ENCODE assay signal across 15 cellular contexts in genomic region chr15:63288342-63288741, GRCh38. TPM values are rescaled to one million over a fixed set of nuclear protein-coding genes. Genes with fewer than 3 reads are reported as not detected.
A peak's percentile ranks its signal among the peaks of the same experiment; 100 is the strongest.
DNase-seq lines count a peak whose midpoint lies in the region; ATAC-seq and TF ChIP-seq lines count a peak whose summit lies in the region.
"Had no signal": no experiment of that assay in that cellular context is flagged by ENCODE, and none has a peak within 500 bp of the region (broad histone marks: within the 10 kb centered on the region; RNA-seq: fewer than 3 reads in every experiment).

No MANE protein-coding gene starts in this region.

- DNase-seq in NCI-H2171 treated with DMSO at 0.1 percent for 48 hours (lab: John Stamatoyannopoulos, UW) (peak; percentile 32), NCI-H2171 (lab: John Stamatoyannopoulos, UW) (no peak), SK-MEL-5 (ENCODE audit: low read depth, low spot score) (peak; percentile 43), chondrocyte (ENCODE audit: low spot score) (no peak), sciatic nerve (ENCODE audit: low spot score) (no peak), NCI-H774 (lab: John Stamatoyannopoulos, UW) (no peak)
- no peak for DNase-seq in activated CD8-positive, alpha-beta T cell treated with anti-CD3 and anti-CD28 coated beads for 36 hours
- DNase-seq: activated CD4-positive, CD25-positive, alpha-beta regulatory T cell; activated CD8-positive, alpha-beta memory T cell treated with anti-CD3 and anti-CD28 coated beads for 24 hours; activated effector memory CD4-positive, alpha-beta T cell treated with Interleukin-2 at 50 U/mL for 16 hours; DMS79; lower lobe of right lung had no signal

- peaks cover 44% of the 10 kb centered on the region for H3K4me1 Mint-ChIP-seq in chondrocyte (ENCODE audit: low read depth)
- H3K4me1 Mint-ChIP-seq in activated CD8-positive, alpha-beta T cell treated with anti-CD3 and anti-CD28 coated beads for 36 hours (ENCODE audit: low read depth): peaks cover 9% of the 10 kb centered on the region

- peak overlapping the region; percentile 24 for H3K27ac Mint-ChIP-seq in chondrocyte (ENCODE audit: unreplicated experiment)
- no peak overlapping the region for H3K27ac Mint-ChIP-seq in activated CD8-positive, alpha-beta T cell treated with anti-CD3 and anti-CD28 coated beads for 36 hours
- H3K27ac Mint-ChIP-seq: stimulated activated effector memory CD8-positive, alpha-beta T cell treated with anti-CD3 and anti-CD28 coated beads, Interleukin-12 subunit alpha, Interleukin-12 subunit beta, amount 100 ng/mL, for 72 hours had no signal

- H3K27me3 Mint-ChIP-seq in chondrocyte (ENCODE audit: low read depth): no peaks in the 10 kb centered on the region
- no peaks in the 10 kb centered on the region for H3K27me3 Mint-ChIP-seq in activated CD8-positive, alpha-beta T cell treated with anti-CD3 and anti-CD28 coated beads for 36 hours
- H3K27me3 Mint-ChIP-seq: naive B cell had no signal

- TF ChIP-seq CTCF in chondrocyte (IDR thresholded peaks at IDR 0.05): no peak
- no peak for TF ChIP-seq CTCF in activated CD8-positive, alpha-beta T cell treated with anti-CD3 and anti-CD28 coated beads for 36 hours (IDR thresholded peaks at IDR 0.05)

- no peak overlapping the region for H3K4me3 Mint-ChIP-seq in chondrocyte (ENCODE audit: unreplicated experiment)
- no peak overlapping the region for H3K4me3 Mint-ChIP-seq in activated CD8-positive, alpha-beta T cell treated with anti-CD3 and anti-CD28 coated beads for 36 hours
- H3K4me3 Mint-ChIP-seq: naive B cell; stimulated activated effector memory CD8-positive, alpha-beta T cell treated with anti-CD3 and anti-CD28 coated beads, Interleukin-12 subunit alpha, Interleukin-12 subunit beta, amount 100 ng/mL, for 72 hours had no signal

- POLR2A ChIA-PET in activated CD8-positive, alpha-beta T cell treated with anti-CD3 and anti-CD28 coated beads for 36 hours (lab: Charles Lee): interaction anchor here (1.0 kb wide), 1 partner anchor 95 kb away, joined by 3 read pairs; no protein-coding TSS in a partner anchor

- CTCF ChIA-PET in activated CD8-positive, alpha-beta T cell treated with anti-CD3 and anti-CD28 coated beads for 36 hours (lab: Charles Lee): interaction anchor here (0.7 to 5.4 kb wide), 19 partner anchors 9 to 758 kb away, joined by 3 to 49 read pairs (median 3); partner anchors contain the start of genes APH1B and RAB8B

- in situ Hi-C loops in SK-MEL-5 (cut with HindIII; ENCODE audit: low pct_unique_long_range_greater_than_20kb, low sequenced_read_pairs): no loop called here

- ATAC-seq in sciatic nerve (peak; percentile 28), GM19395 (IDR thresholded peaks at IDR 0.05; ENCODE audit: unreplicated experiment) (no peak)
- no peak for ATAC-seq in activated CD8-positive, alpha-beta T cell treated with anti-CD3 and anti-CD28 coated beads for 36 hours

- peaks cover 11% of the 10 kb centered on the region for H3K36me3 Mint-ChIP-seq in chondrocyte (ENCODE audit: low read depth)
- H3K36me3 Mint-ChIP-seq in activated CD8-positive, alpha-beta T cell treated with anti-CD3 and anti-CD28 coated beads for 36 hours (ENCODE audit: low read depth): peaks cover 5% of the 10 kb centered on the region
- H3K36me3 Mint-ChIP-seq: stimulated activated effector memory CD8-positive, alpha-beta T cell treated with anti-CD3 and anti-CD28 coated beads, Interleukin-12 subunit alpha, Interleukin-12 subunit beta, amount 100 ng/mL, for 72 hours had no signal

- peaks cover 2% of the 10 kb centered on the region for H3K9me3 Mint-ChIP-seq in chondrocyte (ENCODE audit: low read depth)
- no peaks in the 10 kb centered on the region for H3K9me3 Mint-ChIP-seq in activated CD8-positive, alpha-beta T cell treated with anti-CD3 and anti-CD28 coated beads for 36 hours
- H3K9me3 Mint-ChIP-seq: naive B cell; stimulated activated effector memory CD8-positive, alpha-beta T cell treated with anti-CD3 and anti-CD28 coated beads, Interleukin-12 subunit alpha, Interleukin-12 subunit beta, amount 100 ng/mL, for 72 hours had no signal

- intact Hi-C loops in sciatic nerve (cut with DNase I): no loop called here
- intact Hi-C loops in activated CD8-positive, alpha-beta T cell treated with anti-CD3 and anti-CD28 coated beads for 36 hours (cut with micrococcal nuclease): loop anchor here (2.0 kb wide), 1 partner anchor 114 kb away; no protein-coding TSS in a partner anchor

RNA-seq across cellular contexts. Expression of gene APH1B, which starts 10.9 kb away (rescaled TPM):
- total RNA-seq in SK-MEL-5 (2014; rRNA removed; shearing (Covaris generic)): 16.2 and 17.0 TPM in 2 replicates
- 7.5 and 10.5 TPM in 2 replicates for polyA plus RNA-seq in SK-MEL-5 (2015; cell fraction: cytosol; rRNA removed)
- polyA plus RNA-seq in SK-MEL-5 (2015; cell fraction: nucleus; rRNA removed): 12.9 and 17.6 TPM in 2 replicates
- total RNA-seq in chondrocyte (12.0 to 20.1 TPM (median 17.4 TPM) in 3 replicates), sciatic nerve (22.5 TPM)
- 1 to 10 TPM; 7.0 to 9.7 TPM for total RNA-seq in activated CD8-positive, alpha-beta T cell treated with anti-CD3 and anti-CD28 coated beads for 36 hours

Comparison
In these comparisons a context has a peak if more than half of its experiments do, and no peak if none do; other contexts are left out.
1. DNase-seq: peak in NCI-H2171 treated with DMSO at 0.1 percent for 48 hours (single experiment) and SK-MEL-5 (single experiment); none in NCI-H2171 (single experiment), chondrocyte (single experiment), sciatic nerve (single experiment), NCI-H774 (single experiment) and activated CD8-positive, alpha-beta T cell treated with anti-CD3 and anti-CD28 coated beads for 36 hours (single experiment).